In genomic region chr17:58079300-58080033, GRCh38 we compare ENCODE assay signal across 27 cellular contexts. TPM values are rescaled to one million over a fixed set of nuclear protein-coding genes. Genes with fewer than 3 reads are reported as not detected.
DNase-seq lines count a peak whose midpoint lies in the region; ATAC-seq, FAIRE-seq and TF ChIP-seq lines count a peak whose summit lies in the region.
"Had no signal": no experiment of that assay in that cellular context is flagged by ENCODE, and none has a peak within 500 bp of the region (broad histone marks: within the 10 kb centered on the region; RNA-seq: fewer than 3 reads in every experiment).

No MANE protein-coding gene starts in this region.

- H3K18ac ChIP-seq in IMR-90 (ENCODE audit: low read depth, low read length) = no peak overlapping the region

- H2AK9ac ChIP-seq in IMR-90 (replicated peaks; ENCODE audit: low read depth, low read length, poor library complexity) = peak overlapping the region; percentile 19

- peaks cover 8% of the 10 kb centered on the region for H4K20me1 ChIP-seq in IMR-90 (ENCODE audit: insufficient read depth, low read length)

- WGBS in IMR-90 (ENCODE audit: extremely low coverage in 2 of 2, insufficient read length in 1 of 2), 2 experiments = 59% methylated on average over 4 of the region's 6 CpGs; no CpG with 5 or more reads in 1 of the 2 experiments
- WGBS in lung, 2 donors = 68 to 79% methylated on average over 6 of the region's 6 CpGs

- H3K9ac ChIP-seq in IMR-90 (ENCODE audit: low read depth, low read length) = no peak overlapping the region

- CTCF ChIA-PET in IMR-90 (lab: Yijun Ruan, JAX) = no interaction called here

- H3K36me3 Mint-ChIP-seq in chondrocyte (ENCODE audit: low read depth) = peaks cover 1% of the 10 kb centered on the region

- no peak overlapping the region for H3K4me2 ChIP-seq in IMR-90 (ENCODE audit: low read depth, low read length)
- H3K4me2 ChIP-seq: GM23338 had no signal

- H3K9me3 ChIP-seq in IMR-90 (ENCODE audit: control insufficient read depth, insufficient read depth, low read length) (no peaks in the 10 kb centered on the region), lung (ENCODE audit: control insufficient read depth in 2 of 2, insufficient read depth in 1 of 2, low read length in 1 of 2) (no peaks in the 10 kb centered on the region)
- H3K9me3 ChIP-seq: HAP-1 had no signal

- peaks cover 42% of the 10 kb centered on the region for H3K27me3 Mint-ChIP-seq in chondrocyte (ENCODE audit: low read depth)

- no peak overlapping the region for H2AFZ ChIP-seq in IMR-90 (replicated peaks; ENCODE audit: low read length, poor library complexity)
- H2AFZ ChIP-seq: GM23338 had no signal

- TF ChIP-seq CTCF in IMR-90 (conservative IDR thresholded peaks at IDR 0.05; ENCODE audit: low read depth, low read length) (no peak), chondrocyte (IDR thresholded peaks at IDR 0.05) (no peak), lung (IDR thresholded peaks at IDR 0.05; ENCODE audit: control extremely low read depth, extremely low read depth) (no peak), foreskin fibroblast (IDR thresholded peaks at IDR 0.05; ENCODE audit: low read depth, low read length) (no peak)

- H3K4me3 ChIP-seq in IMR-90 (ENCODE audit: insufficient read depth, low read depth, low read length) = no peak overlapping the region
- no peak overlapping the region for H3K4me3 ChIP-seq in lung
- no peak overlapping the region for H3K4me3 ChIP-seq in foreskin fibroblast (ENCODE audit: low read depth in 1 of 2, low read length in 2 of 2)
- H3K4me3 ChIP-seq: GM12878, GM23338, HAP-1, SJSA1 had no signal

- no peak overlapping the region for H2BK15ac ChIP-seq in IMR-90 (ENCODE audit: low read depth, low read length)

- H3K27ac Mint-ChIP-seq in chondrocyte (ENCODE audit: unreplicated experiment) = peak overlapping the region; percentile 9
- H3K27ac Mint-ChIP-seq: CD8-positive, alpha-beta T cell; GM23338; HFFc6 had no signal

- no peak overlapping the region for H4K91ac ChIP-seq in IMR-90 (ENCODE audit: insufficient read depth, low read depth, low read length)

- H3K4me3 Mint-ChIP-seq in chondrocyte (ENCODE audit: unreplicated experiment) = no peak overlapping the region
- H3K4me3 Mint-ChIP-seq: CD8-positive, alpha-beta T cell; GM23338; HFFc6 had no signal

- peak; percentile 91 for FAIRE-seq in urothelium cell line (lab: Jason Lieb, UNC)
- FAIRE-seq: G401.6, GM12878 had no signal

- peaks cover under 1% of the 10 kb centered on the region for H3K4me1 Mint-ChIP-seq in chondrocyte (ENCODE audit: low read depth)

- no peak overlapping the region for H2AK5ac ChIP-seq in IMR-90 (ENCODE audit: low read depth, low read length)

- H4K5ac ChIP-seq in IMR-90 (ENCODE audit: low read depth, low read length) = no peak overlapping the region

- POLR2A ChIA-PET in IMR-90 (lab: Charles Lee; ENCODE audit: unreplicated experiment) = no interaction called here

- H3K4me1 ChIP-seq in IMR-90 (ENCODE audit: control insufficient read depth, insufficient read depth, low read length) (peaks cover 5% of the 10 kb centered on the region), lung (ENCODE audit: control insufficient read depth in 2 of 2, insufficient read depth in 2 of 2, low read length in 2 of 2) (peaks cover 4% of the 10 kb centered on the region in 2 donors)

- peaks cover 7% of the 10 kb centered on the region; the same call in 1 of the 2 replicates for H3K9me1 ChIP-seq in IMR-90 (ENCODE audit: insufficient read depth, low read length)

- no peak overlapping the region for H2BK5ac ChIP-seq in IMR-90 (ENCODE audit: low read depth, low read length, poor library complexity, severe bottlenecking)

- no peak for TF ChIP-seq RAD21 in IMR-90 (IDR thresholded peaks at IDR 0.05; ENCODE audit: low read length)

- no peak for DNase-seq in IMR-90
- DNase-seq in chondrocyte (ENCODE audit: low spot score) = no peak
- DNase-seq in lung (ENCODE audit: low spot score) = peak; percentile 14
- DNase-seq in urothelium cell line (ENCODE audit: low spot score) = no peak
- no peak for DNase-seq in Kasumi-1 (lab: John Stamatoyannopoulos, UW)
- no peak for DNase-seq in foreskin fibroblast
- DNase-seq: C1 segment of cervical spinal cord; Caco-2; CD8-positive, alpha-beta T cell; HFFc6; Karpas-422; MV-4-11; NCI-H1105; NCI-H146; NCI-H1930; NCI-H446 treated with DMSO at 0.1 percent for 48 hours; NCI-H526; NCI-H82; NK-92 treated with Interleukin-12 subunit alpha and Interleukin-12 subunit beta, amount 100 ng/mL, for 24 hours; PC-3; Right ventricle myocardium superior had no signal

- no peak overlapping the region for H2BK120ac ChIP-seq in IMR-90 (ENCODE audit: low read depth, low read length)

- H3K4ac ChIP-seq in IMR-90 (ENCODE audit: low read depth, low read length) = no peak overlapping the region

- H3K27me3 ChIP-seq in IMR-90 (ENCODE audit: control insufficient read depth, insufficient read depth, low read length) = peaks cover 10% of the 10 kb centered on the region
- no peaks in the 10 kb centered on the region for H3K27me3 ChIP-seq in lung (ENCODE audit: control insufficient read depth, insufficient read depth)

- dilution Hi-C loops in IMR-90 (cut with HindIII; ENCODE audit: low sequenced_read_pairs, unreplicated experiment) = no loop called here

- ATAC-seq in IMR-90 (ENCODE audit: low read depth) = no peak
- ATAC-seq in lung (ENCODE audit: insufficient read depth, low FRiP score) = no peak
- no peak for ATAC-seq in GM19452 (IDR thresholded peaks at IDR 0.05; ENCODE audit: unreplicated experiment)
- ATAC-seq: CD8-positive, alpha-beta T cell; GM12878; GM23338; PC-3 had no signal

- no peak overlapping the region; the same call in 1 of the 2 replicates for H3K23ac ChIP-seq in IMR-90 (ENCODE audit: low read depth, low read length)

- no peak for TF ChIP-seq POLR2A in IMR-90 (IDR thresholded peaks at IDR 0.05; ENCODE audit: low read depth, low read length)

- H3K27ac ChIP-seq in IMR-90 (ENCODE audit: insufficient read depth, low read length) (no peak overlapping the region), lung (ENCODE audit: low read depth in 1 of 2, low read length in 1 of 2) (no peak overlapping the region)
- H3K27ac ChIP-seq: SJSA1 had no signal

- no peak overlapping the region for H2BK20ac ChIP-seq in IMR-90 (ENCODE audit: low read depth, low read length)

- peaks cover 4% of the 10 kb centered on the region for H3K9me3 Mint-ChIP-seq in chondrocyte (ENCODE audit: low read depth)
- H3K9me3 Mint-ChIP-seq: CD8-positive, alpha-beta T cell; GM23338; HFFc6 had no signal

- H3K36me3 ChIP-seq in IMR-90 (ENCODE audit: control insufficient read depth, insufficient read depth, low read length) = no peaks in the 10 kb centered on the region
- H3K36me3 ChIP-seq in lung (ENCODE audit: control insufficient read depth in 2 of 2, insufficient read depth in 2 of 2, low read length in 2 of 2) = no peaks in the 10 kb centered on the region
- H3K36me3 ChIP-seq: HAP-1 had no signal

- no peak overlapping the region for H4K8ac ChIP-seq in IMR-90 (ENCODE audit: low read depth in 2 of 2, low read length in 2 of 2)

- intact Hi-C loops in IMR-90 (cut with micrococcal nuclease) = no loop called here

- peaks cover 0 to 9% of the 10 kb centered on the region in 2 experiments; a peak in 2 of 4 replicates for H3K79me1 ChIP-seq in IMR-90 (ENCODE audit: low read depth in 1 of 2, low read length in 2 of 2)

- BruUV-seq in IMR-90 (replicated peaks; lab: Mats Ljungman, UMichigan) = no TSS peak

- H3K14ac ChIP-seq in IMR-90 (replicated peaks; ENCODE audit: low read depth, low read length) = no peak overlapping the region

- no peak overlapping the region for H3K56ac ChIP-seq in IMR-90 (ENCODE audit: extremely low read depth, insufficient read depth, low read length)

- in situ Hi-C loops in IMR-90 (cut with MboI; ENCODE audit: low sequenced_read_pairs) = no loop called here

TF ChIP-seq in IMR-90, 13 proteins besides CTCF, POLR2A, EP300 and RAD21:
- TF ChIP-seq CHD1 (IDR thresholded peaks at IDR 0.05; ENCODE audit: low read depth, low read length) = no peak
- TF ChIP-seq USF2 (IDR thresholded peaks at IDR 0.05; ENCODE audit: low read depth, low read length) = no peak

RNA-seq across cellular contexts. Expression of gene DYNLL2, which starts 3.8 kb away (rescaled TPM):
- total RNA-seq in IMR-90 (2012; rRNA removed) (9.1 and 12.8 TPM in 2 replicates), chondrocyte (15.7 to 17.1 TPM (median 16.0 TPM) in 3 replicates), lung (10 to 100 TPM; 25.2 to 36.5 TPM)
- polyA plus RNA-seq in IMR-90 (2012; rRNA removed) (11.9 and 14.2 TPM in 2 replicates), lung (10 to 100 TPM; 21.8 to 27.9 TPM)
- 6.4 and 9.0 TPM in 2 replicates for polyA plus RNA-seq in IMR-90 (2012; cell fraction: cytosol; rRNA removed)
- 2.9 and 9.3 TPM in 2 replicates for polyA plus RNA-seq in IMR-90 (2012; cell fraction: nucleus; rRNA removed; ENCODE audit: low replicate concordance)
